Comparison of ENCODE assay signal across 2 cellular contexts in genomic region chr11:102439063-102439363, GRCh38.
A peak's percentile ranks its signal among the peaks of the same experiment; 100 is the strongest.
TF ChIP-seq lines count a peak whose summit lies in the region.

No MANE protein-coding gene starts in this region.

TF ChIP-seq in WTC11, 78 proteins besides CTCF, POLR2A, EP300 and RAD21:
- TF ChIP-seq FOXP1 (CRISPR knock-in tag; IDR thresholded peaks at IDR 0.05; ENCODE audit: borderline replicate concordance) (peak; percentile 33; the same call in 1 of the 2 replicates), FOXK1 (CRISPR knock-in tag; IDR thresholded peaks at IDR 0.05) (0 out of 2 replicates have a peak, but pooled peaks have one; percentile 41)

TF ChIP-seq in HepG2, 621 proteins besides CTCF, POLR2A, EP300 and RAD21:
- TF ChIP-seq EEA1 (CRISPR knock-in tag; IDR thresholded peaks at IDR 0.05; ENCODE audit: borderline replicate concordance) (0 out of 2 replicates have a peak, but pooled peaks have one; percentile 6), TOPORS (CRISPR knock-in tag; IDR thresholded peaks at IDR 0.05) (0 out of 2 replicates have a peak, but pooled peaks have one; percentile 8), ZNF615 (CRISPR knock-in tag; IDR thresholded peaks at IDR 0.05; ENCODE audit: borderline replicate concordance) (0 out of 2 replicates have a peak, but pooled peaks have one; percentile 39), ZNF792 (CRISPR knock-in tag; IDR thresholded peaks at IDR 0.05) (peak; percentile 1; the same call in 1 of the 2 replicates), ZNF350 (CRISPR knock-in tag; IDR thresholded peaks at IDR 0.05; ENCODE audit: borderline replicate concordance, low read depth) (peak; percentile 41; the same call in 1 of the 2 replicates), ZNF713 (CRISPR knock-in tag; IDR thresholded peaks at IDR 0.05) (0 out of 2 replicates have a peak, but pooled peaks have one; percentile 11), ZBTB37 (CRISPR knock-in tag; IDR thresholded peaks at IDR 0.05) (0 out of 2 replicates have a peak, but pooled peaks have one; percentile 13)
